13 cellular contexts compared by ENCODE assay signal in the genomic region with DNA sequence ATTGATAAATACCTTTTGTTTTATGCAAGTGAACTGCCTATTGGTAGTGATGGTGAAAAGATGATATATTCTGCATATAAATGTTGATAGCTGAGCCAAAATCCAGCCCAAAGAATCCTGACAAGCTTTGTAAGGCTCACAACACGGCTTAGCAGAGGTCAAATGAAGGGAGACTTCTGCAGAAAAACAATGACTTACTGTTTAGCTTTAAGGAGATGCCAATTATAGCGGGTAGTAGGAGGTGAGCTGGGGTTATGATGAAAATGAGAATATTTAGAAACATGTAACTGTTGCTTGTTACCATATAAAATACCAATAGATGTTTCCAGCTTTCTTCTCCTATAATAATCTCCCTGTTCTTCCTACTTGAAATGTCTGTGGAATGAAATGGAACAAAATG.
DNase-seq lines count a peak whose midpoint lies in the region; TF ChIP-seq lines count a peak whose summit lies in the region.
"Had no signal": no experiment of that assay in that cellular context is flagged by ENCODE, and none has a peak within 500 bp of the region (broad histone marks: within the 10 kb centered on the region; RNA-seq: fewer than 3 reads in every experiment).

No MANE protein-coding gene starts in this region.

- no peak for TF ChIP-seq CTCF in suprapubic skin (IDR thresholded peaks at IDR 0.05)

- 9 to 19% methylated on average over 2 of the region's 2 CpGs for WGBS in ectodermal cell, 2 experiments
- WGBS in suprapubic skin = 5% methylated on average over 2 of the region's 2 CpGs

- H3K4me3 ChIP-seq in ectodermal cell (ENCODE audit: insufficient read depth, low read depth, low read length) (no peak overlapping the region), mucosa of rectum (ENCODE audit: low read length in 2 of 2) (peak overlapping the region in 1 of 2 donors; percentile 29), suprapubic skin (no peak overlapping the region)

- TF ChIP-seq EP300 in suprapubic skin (IDR thresholded peaks at IDR 0.05) = no peak

- DNase-seq in M059J (ENCODE audit: low read depth) (peak; percentile 23), suprapubic skin (ENCODE audit: low spot score in 2 of 2) (no peak), NCI-H2171 treated with DMSO at 0.1 percent for 48 hours (lab: John Stamatoyannopoulos, UW) (no peak), KG1 (lab: John Stamatoyannopoulos, UW) (no peak), NCI-H1048 (lab: John Stamatoyannopoulos, UW) (no peak)
- no peak for DNase-seq in activated CD4-positive, CD25-positive, alpha-beta regulatory T cell (lab: John Stamatoyannopoulos, UW)
- DNase-seq: COR-L47, H7, NCI-H2227 treated with DMSO at 0.1 percent for 48 hours, posterior cingulate gyrus had no signal

- H3K4me1 ChIP-seq in ectodermal cell (ENCODE audit: control insufficient read depth, insufficient read depth, low read length) = peaks cover 67% of the 10 kb centered on the region
- H3K4me1 ChIP-seq in mucosa of rectum (ENCODE audit: control insufficient read depth in 2 of 2, insufficient read depth in 2 of 2, low read length in 2 of 2) = peaks cover 21 to 43% of the 10 kb centered on the region in 2 donors
- H3K4me1 ChIP-seq in suprapubic skin = peaks cover 96% of the 10 kb centered on the region

- no peak overlapping the region for H3K9ac ChIP-seq in mucosa of rectum (ENCODE audit: low read depth in 1 of 2, low read length in 2 of 2)

- H3K27me3 ChIP-seq in ectodermal cell (ENCODE audit: control insufficient read depth, insufficient read depth, low read length, poor library complexity, severe bottlenecking) (no peaks in the 10 kb centered on the region), mucosa of rectum (ENCODE audit: control insufficient read depth in 2 of 2, insufficient read depth in 2 of 2, low read length in 2 of 2) (no peaks in the 10 kb centered on the region), suprapubic skin (no peaks in the 10 kb centered on the region)

- H3K36me3 ChIP-seq in ectodermal cell (ENCODE audit: control insufficient read depth, insufficient read depth, low read length) (no peaks in the 10 kb centered on the region), mucosa of rectum (ENCODE audit: control insufficient read depth in 2 of 2, insufficient read depth in 2 of 2, low read length in 2 of 2) (no peaks in the 10 kb centered on the region), suprapubic skin (no peaks in the 10 kb centered on the region)

- H3K27ac ChIP-seq in ectodermal cell (ENCODE audit: insufficient read depth, low read depth, low read length, poor library complexity, severe bottlenecking) (peak overlapping the region; percentile 64), mucosa of rectum (ENCODE audit: low read depth in 2 of 2, low read length in 2 of 2) (peak overlapping the region; percentile 33 to 36), suprapubic skin (peak overlapping the region; percentile 80)
- H3K27ac ChIP-seq: epithelial cell of prostate had no signal

- no peaks in the 10 kb centered on the region for H3K9me3 ChIP-seq in ectodermal cell (ENCODE audit: control insufficient read depth, low read length)
- H3K9me3 ChIP-seq in mucosa of rectum (ENCODE audit: control insufficient read depth in 2 of 2, low read length in 2 of 2) = no peaks in the 10 kb centered on the region
- no peaks in the 10 kb centered on the region for H3K9me3 ChIP-seq in suprapubic skin

- TF ChIP-seq POLR2A in suprapubic skin (IDR thresholded peaks at IDR 0.05) = no peak
